In genomic region chr4:165927366-165927765, GRCh38 we compare ENCODE assay signal across 30 cellular contexts. TPM values are rescaled to one million over a fixed set of nuclear protein-coding genes. Genes with fewer than 3 reads are reported as not detected.
"Had no signal": no experiment of that assay in that cellular context is flagged by ENCODE, and none has a peak within 500 bp of the region (broad histone marks: within the 10 kb centered on the region; RNA-seq: fewer than 3 reads in every experiment).

No MANE protein-coding gene starts in this region.

- H3K9me3 Mint-ChIP-seq: activated CD4-positive, alpha-beta memory T cell treated with anti-CD3 and anti-CD28 coated beads for 36 hours; activated CD4-positive, alpha-beta T cell treated with anti-CD3 and anti-CD28 coated beads, Interleukin-2, amount 10 ng/mL, durations not matched to agents 24 days and 14 days; activated naive CD4-positive, alpha-beta T cell treated with anti-CD3 and anti-CD28 coated beads for 36 hours; activated naive CD8-positive, alpha-beta T cell treated with anti-CD3 and anti-CD28 coated beads for 36 hours; activated naive CD8-positive, alpha-beta T cell treated with anti-CD3 and anti-CD28 coated beads, Interleukin-2, amount 50 U/mL, for 24 hours; activated T-helper 1 cell treated with anti-CD3 and anti-CD28 coated beads, Interleukin-12 subunit alpha, Interleukin-12 subunit beta, Interleukin-2, Interleukin-4 antibody, amounts not matched to agents 30 ng/mL and 10 ng/mL and 1 ng/mL, durations not matched to agents 14 hours and 24 hours and 36 hours; activated T-helper 2 cell treated with anti-CD3 and anti-CD28 coated beads, Interferon-gamma antibody, Interleukin-2, Interleukin-4, amounts not matched to agents 10 μg/mL and 5 μg/mL and 100 μg/mL, durations not matched to agents 14 hours and 24 hours and 36 hours had no signal

- H3K27me3 Mint-ChIP-seq: activated CD4-positive, alpha-beta memory T cell treated with anti-CD3 and anti-CD28 coated beads for 36 hours; activated CD4-positive, alpha-beta T cell treated with anti-CD3 and anti-CD28 coated beads for 36 hours; activated CD4-positive, alpha-beta T cell treated with anti-CD3 and anti-CD28 coated beads, Interleukin-2, amount 10 ng/mL, durations not matched to agents 24 days and 14 days; activated CD8-positive, alpha-beta memory T cell treated with anti-CD3 and anti-CD28 coated beads, Interleukin-2, amount 10 ng/mL, durations not matched to agents 7 days and 5 days; activated naive CD4-positive, alpha-beta T cell treated with anti-CD3 and anti-CD28 coated beads, Interleukin-2, amount 50 U/mL, for 24 hours; activated naive CD8-positive, alpha-beta T cell treated with anti-CD3 and anti-CD28 coated beads for 36 hours; activated naive CD8-positive, alpha-beta T cell treated with anti-CD3 and anti-CD28 coated beads, Interleukin-2, amount 50 U/mL, for 24 hours; effector memory CD8-positive, alpha-beta T cell had no signal

- H3K27ac Mint-ChIP-seq: activated CD4-positive, alpha-beta memory T cell treated with anti-CD3 and anti-CD28 coated beads for 36 hours; activated CD4-positive, alpha-beta T cell treated with anti-CD3 and anti-CD28 coated beads for 36 hours; activated CD4-positive, alpha-beta T cell treated with anti-CD3 and anti-CD28 coated beads, Interleukin-2, amount 10 ng/mL, durations not matched to agents 24 days and 14 days; activated CD8-positive, alpha-beta memory T cell treated with anti-CD3 and anti-CD28 coated beads, Interleukin-2, amount 10 ng/mL, durations not matched to agents 7 days and 5 days; activated CD8-positive, alpha-beta T cell treated with anti-CD3 and anti-CD28 coated beads, Interleukin-2, amount 10 ng/mL, durations not matched to agents 7 days and 5 days; activated naive CD4-positive, alpha-beta T cell treated with anti-CD3 and anti-CD28 coated beads for 36 hours; activated naive CD4-positive, alpha-beta T cell treated with anti-CD3 and anti-CD28 coated beads, Interleukin-2, amount 50 U/mL, for 24 hours; activated naive CD8-positive, alpha-beta T cell treated with anti-CD3 and anti-CD28 coated beads for 36 hours; activated naive CD8-positive, alpha-beta T cell treated with anti-CD3 and anti-CD28 coated beads, Interleukin-2, amount 50 U/mL, for 24 hours; activated T-helper 1 cell treated with anti-CD3 and anti-CD28 coated beads, Interleukin-12 subunit alpha, Interleukin-12 subunit beta, Interleukin-2, Interleukin-4 antibody, amounts not matched to agents 30 ng/mL and 10 ng/mL and 1 ng/mL, durations not matched to agents 14 hours and 24 hours and 36 hours; activated T-helper 2 cell treated with anti-CD3 and anti-CD28 coated beads, Interferon-gamma antibody, Interleukin-2, Interleukin-4, amounts not matched to agents 10 μg/mL and 5 μg/mL and 100 μg/mL, durations not matched to agents 14 hours and 24 hours and 36 hours; effector memory CD8-positive, alpha-beta T cell had no signal

- DNase-seq: activated CD4-positive, alpha-beta memory T cell treated with anti-CD3 and anti-CD28 coated beads for 36 hours; activated CD4-positive, alpha-beta T cell treated with anti-CD3 and anti-CD28 coated beads for 36 hours; activated CD4-positive, alpha-beta T cell treated with anti-CD3 and anti-CD28 coated beads, Interleukin-2, amount 10 ng/mL, durations not matched to agents 24 days and 14 days; activated CD4-positive, CD25-positive, alpha-beta regulatory T cell; activated CD4-positive, CD25-positive, alpha-beta regulatory T cell treated with anti-CD3 and anti-CD28 coated beads, Interleukin-2, amount 50 U/mL, for 72 hours; activated CD8-positive, alpha-beta memory T cell treated with anti-CD3 and anti-CD28 coated beads, Interleukin-2, amount 10 ng/mL, durations not matched to agents 7 days and 5 days; activated CD8-positive, alpha-beta memory T cell treated with anti-CD3 and anti-CD28 coated beads, Interleukin-2, amount 50 U/mL, for 4 hours; activated CD8-positive, alpha-beta T cell treated with anti-CD3 and anti-CD28 coated beads, Interleukin-2, amount 10 ng/mL, durations not matched to agents 7 days and 5 days; activated effector memory CD4-positive, alpha-beta T cell treated with anti-CD3 and anti-CD28 coated beads, Interleukin-2, amount 50 U/mL, for 16 hours; activated naive CD4-positive, alpha-beta T cell treated with anti-CD3 and anti-CD28 coated beads for 36 hours; activated naive CD8-positive, alpha-beta T cell treated with anti-CD3 and anti-CD28 coated beads for 36 hours; activated naive CD8-positive, alpha-beta T cell treated with anti-CD3 and anti-CD28 coated beads, Interleukin-2, amount 50 U/mL, for 24 hours; activated T-cell treated with anti-CD3 and anti-CD28 coated beads, Interleukin-2, amount 50 U/mL, for 1 hour; activated T-cell treated with anti-CD3 and anti-CD28 coated beads, Interleukin-2, amount 50 U/mL, for 48 hours; adrenal gland; amygdala; aorta; body of pancreas; cortex of kidney; dermis blood vessel endothelial cell; effector CD4-positive, alpha-beta T cell; effector memory CD8-positive, alpha-beta T cell; esophagus squamous epithelium; foreskin melanocyte; heart right ventricle had no signal

- H3K36me3 Mint-ChIP-seq: activated CD4-positive, alpha-beta memory T cell treated with anti-CD3 and anti-CD28 coated beads for 36 hours; activated CD8-positive, alpha-beta memory T cell treated with anti-CD3 and anti-CD28 coated beads, Interleukin-2, amount 10 ng/mL, durations not matched to agents 7 days and 5 days; activated naive CD4-positive, alpha-beta T cell treated with anti-CD3 and anti-CD28 coated beads, Interleukin-2, amount 50 U/mL, for 24 hours; activated naive CD8-positive, alpha-beta T cell treated with anti-CD3 and anti-CD28 coated beads for 36 hours had no signal

- ATAC-seq: activated CD4-positive, alpha-beta T cell treated with anti-CD3 and anti-CD28 coated beads for 36 hours; activated CD8-positive, alpha-beta memory T cell treated with anti-CD3 and anti-CD28 coated beads, Interleukin-2, amount 10 ng/mL, durations not matched to agents 7 days and 5 days; activated CD8-positive, alpha-beta T cell treated with anti-CD3 and anti-CD28 coated beads, Interleukin-2, amount 10 ng/mL, durations not matched to agents 7 days and 5 days; activated naive CD8-positive, alpha-beta T cell treated with anti-CD3 and anti-CD28 coated beads, Interleukin-2, amount 50 U/mL, for 24 hours; body of pancreas; effector memory CD8-positive, alpha-beta T cell; gastroesophageal sphincter; heart right ventricle had no signal

- H3K4me3 Mint-ChIP-seq: activated CD4-positive, alpha-beta memory T cell treated with anti-CD3 and anti-CD28 coated beads for 36 hours; activated CD4-positive, alpha-beta T cell treated with anti-CD3 and anti-CD28 coated beads for 36 hours; activated CD4-positive, alpha-beta T cell treated with anti-CD3 and anti-CD28 coated beads, Interleukin-2, amount 10 ng/mL, durations not matched to agents 24 days and 14 days; activated CD8-positive, alpha-beta memory T cell treated with anti-CD3 and anti-CD28 coated beads, Interleukin-2, amount 10 ng/mL, durations not matched to agents 7 days and 5 days; activated CD8-positive, alpha-beta T cell treated with anti-CD3 and anti-CD28 coated beads, Interleukin-2, amount 10 ng/mL, durations not matched to agents 7 days and 5 days; activated naive CD4-positive, alpha-beta T cell treated with anti-CD3 and anti-CD28 coated beads for 36 hours; activated naive CD4-positive, alpha-beta T cell treated with anti-CD3 and anti-CD28 coated beads, Interleukin-2, amount 50 U/mL, for 24 hours; activated naive CD8-positive, alpha-beta T cell treated with anti-CD3 and anti-CD28 coated beads for 36 hours; activated naive CD8-positive, alpha-beta T cell treated with anti-CD3 and anti-CD28 coated beads, Interleukin-2, amount 50 U/mL, for 24 hours; activated T-helper 1 cell treated with anti-CD3 and anti-CD28 coated beads, Interleukin-12 subunit alpha, Interleukin-12 subunit beta, Interleukin-2, Interleukin-4 antibody, amounts not matched to agents 30 ng/mL and 10 ng/mL and 1 ng/mL, durations not matched to agents 14 hours and 24 hours and 36 hours; effector memory CD8-positive, alpha-beta T cell had no signal

- H3K4me1 Mint-ChIP-seq: activated CD4-positive, alpha-beta T cell treated with anti-CD3 and anti-CD28 coated beads for 36 hours; activated CD4-positive, alpha-beta T cell treated with anti-CD3 and anti-CD28 coated beads, Interleukin-2, amount 10 ng/mL, durations not matched to agents 24 days and 14 days; activated CD8-positive, alpha-beta memory T cell treated with anti-CD3 and anti-CD28 coated beads, Interleukin-2, amount 10 ng/mL, durations not matched to agents 7 days and 5 days; activated naive CD4-positive, alpha-beta T cell treated with anti-CD3 and anti-CD28 coated beads, Interleukin-2, amount 50 U/mL, for 24 hours; activated naive CD8-positive, alpha-beta T cell treated with anti-CD3 and anti-CD28 coated beads for 36 hours; activated naive CD8-positive, alpha-beta T cell treated with anti-CD3 and anti-CD28 coated beads, Interleukin-2, amount 50 U/mL, for 24 hours had no signal

RNA-seq across cellular contexts. Expression of gene TLL1, which starts 54.3 kb away (rescaled TPM):
- total RNA-seq: activated CD4-positive, alpha-beta memory T cell treated with anti-CD3 and anti-CD28 coated beads for 36 hours; activated CD4-positive, alpha-beta T cell treated with anti-CD3 and anti-CD28 coated beads for 36 hours; activated CD4-positive, alpha-beta T cell treated with anti-CD3 and anti-CD28 coated beads, Interleukin-2, amount 10 ng/mL, durations not matched to agents 24 days and 14 days; activated CD8-positive, alpha-beta memory T cell treated with anti-CD3 and anti-CD28 coated beads for 36 hours; activated CD8-positive, alpha-beta memory T cell treated with anti-CD3 and anti-CD28 coated beads, Interleukin-2, amount 10 ng/mL, durations not matched to agents 7 days and 5 days; activated CD8-positive, alpha-beta T cell treated with anti-CD3 and anti-CD28 coated beads, Interleukin-2, amount 10 ng/mL, durations not matched to agents 7 days and 5 days; activated naive CD4-positive, alpha-beta T cell treated with anti-CD3 and anti-CD28 coated beads for 36 hours; activated naive CD8-positive, alpha-beta T cell treated with anti-CD3 and anti-CD28 coated beads for 36 hours; activated T-helper 1 cell treated with anti-CD3 and anti-CD28 coated beads, Interleukin-12 subunit alpha, Interleukin-12 subunit beta, Interleukin-2, Interleukin-4 antibody, amounts not matched to agents 30 ng/mL and 10 ng/mL and 1 ng/mL, durations not matched to agents 14 hours and 24 hours and 36 hours; activated T-helper 2 cell treated with anti-CD3 and anti-CD28 coated beads, Interferon-gamma antibody, Interleukin-2, Interleukin-4, amounts not matched to agents 10 μg/mL and 5 μg/mL and 100 μg/mL, durations not matched to agents 14 hours and 24 hours and 36 hours had no signal
